In genomic region chr2:233414273-233414654, GRCh38 we compare ENCODE assay signal across 9 cellular contexts. TPM values are rescaled to one million over a fixed set of nuclear protein-coding genes. Genes with fewer than 3 reads are reported as not detected.
DNase-seq lines count a peak whose midpoint lies in the region; ATAC-seq and TF ChIP-seq lines count a peak whose summit lies in the region.
"Had no signal": no experiment of that assay in that cellular context is flagged by ENCODE, and none has a peak within 500 bp of the region (broad histone marks: within the 10 kb centered on the region; RNA-seq: fewer than 3 reads in every experiment).

No MANE protein-coding gene starts in this region.

- no peaks in the 10 kb centered on the region for H3K36me3 ChIP-seq in breast epithelium
- H3K36me3 ChIP-seq in HAP-1 (replicated peaks) = peaks cover 20% of the 10 kb centered on the region

- H3K4me1 ChIP-seq in breast epithelium (peaks cover 0 to 7% of the 10 kb centered on the region in 2 donors), HAP-1 (no peaks in the 10 kb centered on the region)

- no peak overlapping the region for H3K4me3 ChIP-seq in AG04450 (ENCODE audit: low read depth, low read length)
- H3K4me3 ChIP-seq in breast epithelium = no peak overlapping the region
- no peak overlapping the region for H3K4me3 ChIP-seq in HAP-1

- TF ChIP-seq CTCF in AG04450 (IDR thresholded peaks at IDR 0.05; ENCODE audit: low read depth, low read length) (no peak), breast epithelium (IDR thresholded peaks at IDR 0.05) (no peak)

- peak overlapping the region; percentile 22 to 95 (median 90) for H3K27ac Mint-ChIP-seq in naive B cell

- H3K4me3 Mint-ChIP-seq in naive B cell = no peak overlapping the region

- CTCF ChIA-PET in AG04450 (lab: Charles Lee) = no interaction called here

- H3K9me3 Mint-ChIP-seq in naive B cell = peaks cover 0 to 9% (median 8%) of the 10 kb centered on the region in 7 donors

- no peaks in the 10 kb centered on the region for H3K27me3 ChIP-seq in AG04450 (ENCODE audit: control insufficient read depth, insufficient read depth, low read length)
- no peaks in the 10 kb centered on the region for H3K27me3 ChIP-seq in breast epithelium
- no peaks in the 10 kb centered on the region for H3K27me3 ChIP-seq in HAP-1 (ENCODE audit: low read depth)

- H3K9me3 ChIP-seq in AG04450 (ENCODE audit: control insufficient read depth, insufficient read depth, low read length) (peaks cover 15% of the 10 kb centered on the region), breast epithelium (peaks cover 0 to 14% of the 10 kb centered on the region in 2 donors), HAP-1 (peaks cover 11% of the 10 kb centered on the region)

- H3K27ac ChIP-seq in AG04450 (ENCODE audit: low read depth, low read length) (peak overlapping the region; percentile 65), breast epithelium (peak overlapping the region; percentile 64 to 79)

- intact Hi-C loops in breast epithelium (cut with DNase I; ENCODE audit: low total_unique reads) = no loop called here

- POLR2A ChIA-PET in AG04450 (lab: Yijun Ruan, JAX) = no interaction called here

- in situ Hi-C loops in HAP-1 (cut with MboI; ENCODE audit: low sequenced_read_pairs) = no loop called here

- ATAC-seq in naive B cell (ENCODE audit: low read depth in 2 of 2) (no peak), GM18868 (IDR thresholded peaks at IDR 0.05; ENCODE audit: unreplicated experiment) (no peak)

- DNase-seq in AG04450 (ENCODE audit: low read depth, low spot score) = no peak
- DNase-seq in HT1080 (ENCODE audit: low read depth) = peak; percentile 74
- peak in 1 of 2 donors; percentile 16 for DNase-seq in breast epithelium (ENCODE audit: low spot score in 2 of 2)
- DNase-seq in naive B cell = no peak
- DNase-seq in HAP-1 (ENCODE audit: low spot score in 2 of 2) = no peak
- DNase-seq in NCI-H1694 (lab: John Stamatoyannopoulos, UW) = no peak
- no peak for DNase-seq in activated CD4-positive, alpha-beta T cell treated with anti-CD3 and anti-CD28 coated beads, Interleukin-2, amount 50 U/mL, for 4 hours
- DNase-seq: NCI-H526 treated with DMSO at 0.1 percent for 48 hours had no signal

- H3K4me1 Mint-ChIP-seq in naive B cell = peaks cover 72 to 88% (median 80%) of the 10 kb centered on the region in 3 donors

- no peaks in the 10 kb centered on the region for H3K27me3 Mint-ChIP-seq in naive B cell

- TF ChIP-seq POLR2A in breast epithelium (IDR thresholded peaks at IDR 0.05) = no peak

- peaks cover 17 to 27% of the 10 kb centered on the region in 2 donors for H3K36me3 Mint-ChIP-seq in naive B cell

RNA-seq across cellular contexts. Expression of gene DGKD, which starts 60.0 kb away (rescaled TPM):
- polyA plus RNA-seq in AG04450 (2011; rRNA removed) = 9.1 and 10.8 TPM in 2 replicates
- polyA minus RNA-seq in AG04450 (2011; rRNA and poly(A)+ RNA removed) = 25.9 and 34.3 TPM in 2 replicates
- 14.1 and 14.8 TPM in 2 replicates for total RNA-seq in HT1080 (2014; rRNA removed; shearing (Covaris generic))
- polyA plus RNA-seq in HT1080 (2015; cell fraction: cytosol; rRNA removed) = 14.1 and 16.9 TPM in 2 replicates
- polyA plus RNA-seq in HT1080 (2015; cell fraction: nucleus; rRNA removed) = 56.8 and 57.9 TPM in 2 replicates
- 10 to 100 TPM; 17.1 to 41.3 (median 37.3) TPM for total RNA-seq in breast epithelium
- 100 to 1,000 TPM in 1 of 6 donors, 10 to 100 TPM in 5; 38.0 to 111 (median 67.7) TPM for polyA plus RNA-seq in naive B cell (ENCODE audit: low read depth in 6 of 6)
